Comparison of ENCODE assay signal across 28 cellular contexts in the genomic region with DNA sequence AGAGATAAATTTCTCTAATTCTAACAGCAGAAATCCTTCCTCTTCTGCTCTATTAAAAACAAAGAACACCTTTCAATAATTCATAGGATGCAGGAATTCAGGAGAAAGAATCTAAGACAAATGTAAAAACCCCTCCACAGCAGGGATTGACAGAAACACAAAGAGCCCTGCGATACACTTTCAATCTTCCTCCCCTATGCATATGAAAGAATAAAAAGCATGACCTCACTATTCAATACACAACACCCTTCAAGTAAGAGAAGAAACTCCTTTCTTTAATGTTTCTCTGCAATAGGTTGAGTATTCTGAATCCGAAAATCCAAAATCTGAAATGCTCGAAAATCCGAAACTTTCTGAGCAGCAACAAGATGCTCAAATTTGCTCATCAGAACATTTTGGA. TPM values are rescaled to one million over a fixed set of nuclear protein-coding genes. Genes with fewer than 3 reads are reported as not detected.
DNase-seq lines count a peak whose midpoint lies in the region; ATAC-seq, FAIRE-seq and TF ChIP-seq lines count a peak whose summit lies in the region.
"Had no signal": no experiment of that assay in that cellular context is flagged by ENCODE, and none has a peak within 500 bp of the region (broad histone marks: within the 10 kb centered on the region; RNA-seq: fewer than 3 reads in every experiment).

No MANE protein-coding gene starts in this region.

- no TSS peak for BruUV-seq in K562 (replicated peaks; lab: Mats Ljungman, UMichigan)

- no peak overlapping the region for H3K4me3 ChIP-seq in K562
- H3K4me3 ChIP-seq in smooth muscle cell, result no peak overlapping the region
- H3K4me3 ChIP-seq: GM23248, right lobe of liver, thoracic aorta, uterus had no signal

- ATAC-seq in K562 (no peak), SK-N-SH treated with all-trans-retinoic acid at 6 μM for 48 hours (no peak)
- ATAC-seq: naive thymus-derived CD8-positive, alpha-beta T cell; right lobe of liver had no signal

- H3K27ac Mint-ChIP-seq in activated T-cell treated with anti-CD3 and anti-CD28 coated beads, Interleukin-2, amount 50 U/mL, for 24 hours, result peak overlapping the region; percentile 53
- H3K27ac Mint-ChIP-seq in immature natural killer cell, result peak overlapping the region in 4 of 6 donors; percentile 44 to 59 (median 53)
- H3K27ac Mint-ChIP-seq: activated B cell treated with CpG ODN at 0.5 μM for 24 hours; activated naive CD8-positive, alpha-beta T cell treated with anti-CD3 and anti-CD28 coated beads, Interleukin-2, amount 10 ng/mL, durations not matched to agents 7 days and 5 days had no signal

- H3K36me3 Mint-ChIP-seq in activated T-cell treated with anti-CD3 and anti-CD28 coated beads, Interleukin-2, amount 50 U/mL, for 24 hours (ENCODE audit: low read depth), result peaks cover 96% of the 10 kb centered on the region
- H3K36me3 Mint-ChIP-seq in immature natural killer cell, result peaks cover 0 to 10% (median 0%) of the 10 kb centered on the region in 3 donors

- intact Hi-C loops in K562 (cut with micrococcal nuclease), result no loop called here

- H3K9me3 ChIP-seq in K562 (replicated peaks; ENCODE audit: control insufficient read depth, insufficient read depth, low read depth, low read length), result no peaks in the 10 kb centered on the region
- H3K9me3 ChIP-seq in smooth muscle cell (replicated peaks; ENCODE audit: low read depth), result no peaks in the 10 kb centered on the region
- H3K9me3 ChIP-seq: right lobe of liver, thoracic aorta, uterus had no signal

- H3K4me2 ChIP-seq in K562 (ENCODE audit: insufficient read depth, low read length), result no peak overlapping the region
- no peak overlapping the region for H3K4me2 ChIP-seq in smooth muscle cell

- no peak for DNase-seq in activated T-cell treated with anti-CD3 and anti-CD28 coated beads, Interleukin-2, amount 50 U/mL, for 24 hours
- no peak for DNase-seq in activated T-cell treated with anti-CD3 and anti-CD28 coated beads, Interleukin-2, amount 50 U/mL, for 1 hour
- no peak for DNase-seq in K562 (ENCODE audit: extremely low read depth in 1 of 4, low spot score in 3 of 4)
- DNase-seq in immature natural killer cell, result no peak
- DNase-seq in smooth muscle cell (lab: John Stamatoyannopoulos, UW; ENCODE audit: unreplicated experiment), result no peak
- DNase-seq in activated gamma-delta T cell treated with Interleukin-2 at 50 U/mL for 16 hours, result no peak
- DNase-seq in substantia nigra (lab: John Stamatoyannopoulos, UW), result no peak
- DNase-seq: activated B cell treated with CpG ODN at 0.5 μM for 24 hours; activated CD4-positive, alpha-beta T cell treated with anti-CD3 and anti-CD28 coated beads, Interleukin-2, amount 50 U/mL, for 4 hours; activated effector memory CD4-positive, alpha-beta T cell treated with Interleukin-2 at 50 U/mL for 16 hours; activated naive CD8-positive, alpha-beta T cell treated with anti-CD3 and anti-CD28 coated beads, Interleukin-2, amount 10 ng/mL, durations not matched to agents 7 days and 5 days; dermis blood vessel endothelial cell; GM23248; midbrain; naive thymus-derived CD8-positive, alpha-beta T cell; NCI-H1092 treated with DMSO at 0.1 percent for 48 hours; NCI-H187 treated with DMSO at 0.1 percent for 48 hours; NCI-H526; right lobe of liver; SHP77; stimulated activated naive CD4-positive, alpha-beta T cell; uterus had no signal

- no peak for TF ChIP-seq CTCF in K562 (IDR thresholded peaks at IDR 0.05 in 2 of 3, conservative IDR thresholded peaks at IDR 0.05 in 1 of 3; ENCODE audit: insufficient read depth in 2 of 3, low read depth in 1 of 3, low read length in 3 of 3)
- TF ChIP-seq CTCF in smooth muscle cell (IDR thresholded peaks at IDR 0.05; ENCODE audit: borderline replicate concordance, insufficient read depth, poor library complexity, severe bottlenecking), result no peak

- no peak for TF ChIP-seq RAD21 in K562 (CRISPR knock-in tag; conservative IDR thresholded peaks at IDR 0.05 in 1 of 2, IDR thresholded peaks at IDR 0.05 in 1 of 2)

- in situ Hi-C loops in K562 (cut with MboI), result no loop called here

- CTCF ChIA-PET in K562 (lab: Yijun Ruan, JAX; ENCODE audit: low intra/inter-chr PET ratio), result no interaction called here

- FAIRE-seq in K562 (lab: Jason Lieb, UNC), result no peak
- FAIRE-seq: D721Med, endothelial cell of umbilical vein, GM12891 had no signal

- H3K36me3 ChIP-seq in K562 (ENCODE audit: control insufficient read depth, insufficient read depth, low read length), result peaks cover 98% of the 10 kb centered on the region
- H3K36me3 ChIP-seq in smooth muscle cell (ENCODE audit: low read depth), result no peaks in the 10 kb centered on the region
- H3K36me3 ChIP-seq: uterus had no signal

- peaks cover 44% of the 10 kb centered on the region for H3F3A ChIP-seq in smooth muscle cell (ENCODE audit: low read depth)

- H4K20me1 ChIP-seq in K562 (replicated peaks; ENCODE audit: control insufficient read depth, insufficient read depth, low read length) (peaks cover 20% of the 10 kb centered on the region), smooth muscle cell (ENCODE audit: low read depth) (peaks cover 98% of the 10 kb centered on the region)

- no peaks in the 10 kb centered on the region for H3K9me1 ChIP-seq in K562 (ENCODE audit: control insufficient read depth, insufficient read depth, low read length)

- no peak overlapping the region for H3K9ac ChIP-seq in K562 (ENCODE audit: insufficient read depth in 1 of 2, low read depth in 2 of 2, low read length in 2 of 2)
- H3K9ac ChIP-seq in smooth muscle cell (ENCODE audit: low read depth), result no peak overlapping the region
- H3K9ac ChIP-seq: GM23248 had no signal

- H3K4me3 Mint-ChIP-seq in activated T-cell treated with anti-CD3 and anti-CD28 coated beads, Interleukin-2, amount 50 U/mL, for 24 hours, result no peak overlapping the region
- no peak overlapping the region for H3K4me3 Mint-ChIP-seq in immature natural killer cell
- H3K4me3 Mint-ChIP-seq: activated B cell treated with CpG ODN at 0.5 μM for 24 hours; activated naive CD8-positive, alpha-beta T cell treated with anti-CD3 and anti-CD28 coated beads, Interleukin-2, amount 10 ng/mL, durations not matched to agents 7 days and 5 days had no signal

- H3K4me1 Mint-ChIP-seq in activated T-cell treated with anti-CD3 and anti-CD28 coated beads, Interleukin-2, amount 50 U/mL, for 24 hours (ENCODE audit: low read depth), result peaks cover 65% of the 10 kb centered on the region
- H3K4me1 Mint-ChIP-seq in immature natural killer cell, result peaks cover 73 to 94% of the 10 kb centered on the region in 2 donors

- TF ChIP-seq EP300 in K562 (IDR thresholded peaks at IDR 0.05; ENCODE audit: low read length), result no peak

- H2AFZ ChIP-seq in K562 (ENCODE audit: low read depth, low read length), result no peak overlapping the region
- H2AFZ ChIP-seq in smooth muscle cell (ENCODE audit: low read depth), result no peak overlapping the region
- H2AFZ ChIP-seq: GM23248 had no signal

- no peak for TF ChIP-seq POLR2A in K562 (conservative IDR thresholded peaks at IDR 0.05)

- 95% methylated on average over 4 of the region's 4 CpGs for WGBS in K562 (ENCODE audit: insufficient coverage, low coverage, missing lambda C conversion rate)
- WGBS in smooth muscle cell (ENCODE audit: low lambda C conversion rate), result 92% methylated on average over 4 of the region's 4 CpGs

- H3K27me3 ChIP-seq in K562 (ENCODE audit: control insufficient read depth in 2 of 2, insufficient read depth in 2 of 2, low read length in 2 of 2) (no peaks in the 10 kb centered on the region), smooth muscle cell (ENCODE audit: low read depth) (no peaks in the 10 kb centered on the region)
- H3K27me3 ChIP-seq: right lobe of liver, uterus had no signal

- H3K4me1 ChIP-seq in K562 (replicated peaks in 1 of 2; ENCODE audit: control insufficient read depth in 2 of 2, insufficient read depth in 2 of 2, low read length in 2 of 2), result peaks cover 0 to 2% of the 10 kb centered on the region in 2 experiments; a peak in 3 of 5 replicates
- H3K4me1 ChIP-seq in smooth muscle cell (ENCODE audit: low read depth), result peaks cover 46% of the 10 kb centered on the region

- POLR2A ChIA-PET in K562 (lab: Yijun Ruan, JAX), result interaction anchor here (14.0 kb wide), 1 partner anchor 15 kb away, joined by 129 read pairs; a partner anchor contains a TSS

- H3K79me2 ChIP-seq in K562 (ENCODE audit: control insufficient read depth, insufficient read depth, low read length) (peaks cover 97% of the 10 kb centered on the region), smooth muscle cell (ENCODE audit: low read depth) (peaks cover 98% of the 10 kb centered on the region)

- H3K27ac ChIP-seq in K562 (ENCODE audit: extremely low read depth, low read depth, low read length) (no peak overlapping the region), smooth muscle cell (ENCODE audit: low read depth) (peak overlapping the region; percentile 76), substantia nigra (ENCODE audit: low read depth, low read length, poor library complexity, severe bottlenecking) (no peak overlapping the region)
- H3K27ac ChIP-seq: 22Rv1, GM23248, right lobe of liver, thoracic aorta, uterus had no signal

- no peaks in the 10 kb centered on the region for H3K27me3 Mint-ChIP-seq in activated T-cell treated with anti-CD3 and anti-CD28 coated beads, Interleukin-2, amount 50 U/mL, for 24 hours
- no peaks in the 10 kb centered on the region for H3K27me3 Mint-ChIP-seq in immature natural killer cell (ENCODE audit: low read depth in 3 of 3)
- H3K27me3 Mint-ChIP-seq: activated B cell treated with CpG ODN at 0.5 μM for 24 hours; activated naive CD8-positive, alpha-beta T cell treated with anti-CD3 and anti-CD28 coated beads, Interleukin-2, amount 10 ng/mL, durations not matched to agents 7 days and 5 days; naive thymus-derived CD8-positive, alpha-beta T cell had no signal

- H3K9me3 Mint-ChIP-seq in activated T-cell treated with anti-CD3 and anti-CD28 coated beads, Interleukin-2, amount 50 U/mL, for 24 hours, result no peaks in the 10 kb centered on the region
- H3K9me3 Mint-ChIP-seq in immature natural killer cell, result no peaks in the 10 kb centered on the region
- H3K9me3 Mint-ChIP-seq: activated B cell treated with CpG ODN at 0.5 μM for 24 hours; activated naive CD8-positive, alpha-beta T cell treated with anti-CD3 and anti-CD28 coated beads, Interleukin-2, amount 10 ng/mL, durations not matched to agents 7 days and 5 days; naive thymus-derived CD8-positive, alpha-beta T cell had no signal

RNA-seq across cellular contexts. Expression of a gene that starts 17.1 kb away (rescaled TPM):
- total RNA-seq in K562 (2011; cell fraction: chromatin; rRNA removed; ENCODE audit: low replicate concordance), result 110 and 300 TPM in 2 replicates
- 71.2 and 83.3 TPM in 2 replicates for total RNA-seq in K562 (2011; cell fraction: nucleolus; rRNA removed)
- 149 and 200 TPM in 2 replicates for total RNA-seq in K562 (2011; cell fraction: nucleoplasm; rRNA removed)
- 75.6 and 77.7 TPM in 2 replicates for total RNA-seq in K562 (2014; rRNA removed)
- total RNA-seq in K562 (2014; rRNA removed; fragmentation: Illumina TruSeq; extraction: Trizol), result 68.4 and 70.8 TPM in 2 replicates
- total RNA-seq in K562 (2015; rRNA removed; fragmentation: Illumina TruSeq; extraction: Trizol), result 84.2 and 91.4 TPM in 2 replicates
- total RNA-seq in K562 (2021), result 93.1 and 93.2 TPM in 2 replicates
- polyA plus RNA-seq in K562 (2011; rRNA removed), result 69.6 and 82.0 TPM in 2 replicates
- 37.1 and 75.0 TPM in 2 replicates for polyA plus RNA-seq in K562 (2011; cell fraction: cytosol; rRNA removed)
- 90.7 and 117 TPM in 2 replicates for polyA plus RNA-seq in K562 (2011; cell fraction: nucleus; rRNA removed)
- polyA plus RNA-seq in K562 (2012), result 67.1 and 100 TPM in 2 replicates
- polyA plus RNA-seq in K562 (2014; fragmentation: Illumina TruSeq; extraction: Trizol), result 116 and 132 TPM in 2 replicates
- 10 to 100 TPM; 15.9 to 18.4 TPM for polyA plus RNA-seq in K562 (2014; fragmentation: Nextera tagmentation; extraction: Ambion mirVana)
- polyA plus RNA-seq in K562 (2014; rRNA removed), result 119 and 128 TPM in 2 replicates
- 82.9 and 102 TPM in 2 replicates for polyA minus RNA-seq in K562 (2011; rRNA and poly(A)+ RNA removed)
- 30.6 and 39.6 TPM in 2 replicates for polyA minus RNA-seq in K562 (2011; cell fraction: cytosol; rRNA and poly(A)+ RNA removed)
- 32.4 and 56.8 TPM in 2 replicates for polyA minus RNA-seq in K562 (2011; cell fraction: nucleus; rRNA and poly(A)+ RNA removed)
- polyA plus RNA-seq in immature natural killer cell, result 100 to 1,000 TPM in 1 of 3 donors, 10 to 100 TPM in 2; 49.5 to 110 (median 62.4) TPM
- 50.1 and 53.9 TPM in 2 replicates for total RNA-seq in smooth muscle cell
- 92.5 and 98.7 TPM in 2 replicates for polyA plus RNA-seq in smooth muscle cell

RNA-seq across cellular contexts. Expression of a gene that starts 40.9 kb away (rescaled TPM):
- 0.58 and 0.62 TPM in 2 replicates for total RNA-seq in K562 (2011; cell fraction: chromatin; rRNA removed; ENCODE audit: low replicate concordance)
- total RNA-seq in K562 (2011; cell fraction: nucleolus; rRNA removed), result 0.26 and 0.33 TPM in 2 replicates
- 0.59 and 0.61 TPM in 2 replicates for total RNA-seq in K562 (2011; cell fraction: nucleoplasm; rRNA removed)
- not detected in 2 replicates for total RNA-seq in K562 (2014; rRNA removed)
- 0.04 TPM in 1 of 2 replicates, not detected in the other for total RNA-seq in K562 (2014; rRNA removed; fragmentation: Illumina TruSeq; extraction: Trizol)
- total RNA-seq in K562 (2015; rRNA removed; fragmentation: Illumina TruSeq; extraction: Trizol), result 0.11 TPM in 1 of 2 replicates, not detected in the other
- 0.11 and 0.13 TPM in 2 replicates for total RNA-seq in K562 (2021)
- polyA plus RNA-seq in K562 (2011; rRNA removed), result 0.07 and 0.08 TPM in 2 replicates
- 0.04 and 0.09 TPM in 2 replicates for polyA plus RNA-seq in K562 (2011; cell fraction: cytosol; rRNA removed)
- polyA plus RNA-seq in K562 (2011; cell fraction: nucleus; rRNA removed), result 0.47 and 0.80 TPM in 2 replicates
- polyA plus RNA-seq in K562 (2012), result 0.10 and 0.13 TPM in 2 replicates
- polyA plus RNA-seq in K562 (2014; fragmentation: Illumina TruSeq; extraction: Trizol), result 0.06 and 0.10 TPM in 2 replicates
- under 1 TPM; 0.30 to 0.35 TPM for polyA plus RNA-seq in K562 (2014; fragmentation: Nextera tagmentation; extraction: Ambion mirVana)
- 0.09 and 0.13 TPM in 2 replicates for polyA plus RNA-seq in K562 (2014; rRNA removed)
- polyA minus RNA-seq in K562 (2011; rRNA and poly(A)+ RNA removed), result 0.18 and 0.24 TPM in 2 replicates
- not detected in 2 replicates for polyA minus RNA-seq in K562 (2011; cell fraction: cytosol; rRNA and poly(A)+ RNA removed)
- 0.11 and 0.13 TPM in 2 replicates for polyA minus RNA-seq in K562 (2011; cell fraction: nucleus; rRNA and poly(A)+ RNA removed)
- polyA plus RNA-seq in immature natural killer cell, result not detected
- 20.5 and 23.8 TPM in 2 replicates for total RNA-seq in smooth muscle cell
- polyA plus RNA-seq in smooth muscle cell, result 32.3 and 33.2 TPM in 2 replicates
- total RNA-seq: activated B cell treated with CpG ODN at 0.5 μM for 24 hours; activated naive CD8-positive, alpha-beta T cell treated with anti-CD3 and anti-CD28 coated beads, Interleukin-2, amount 10 ng/mL, durations not matched to agents 7 days and 5 days; naive thymus-derived CD8-positive, alpha-beta T cell had no signal

Comparison
In these comparisons a context has a peak if more than half of its experiments do, and no peak if none do; other contexts are left out.
1. RNA of a gene that starts 40.9 kb away (polyA plus RNA-seq): 32.3 to 33.2 TPM in smooth muscle cell; 0.04 to 0.80 TPM in K562 and not detected in immature natural killer cell; every median in the first group is over 10 times any median in the second.